Comparison of ENCODE assay signal across 2 cellular contexts in the genomic region with DNA sequence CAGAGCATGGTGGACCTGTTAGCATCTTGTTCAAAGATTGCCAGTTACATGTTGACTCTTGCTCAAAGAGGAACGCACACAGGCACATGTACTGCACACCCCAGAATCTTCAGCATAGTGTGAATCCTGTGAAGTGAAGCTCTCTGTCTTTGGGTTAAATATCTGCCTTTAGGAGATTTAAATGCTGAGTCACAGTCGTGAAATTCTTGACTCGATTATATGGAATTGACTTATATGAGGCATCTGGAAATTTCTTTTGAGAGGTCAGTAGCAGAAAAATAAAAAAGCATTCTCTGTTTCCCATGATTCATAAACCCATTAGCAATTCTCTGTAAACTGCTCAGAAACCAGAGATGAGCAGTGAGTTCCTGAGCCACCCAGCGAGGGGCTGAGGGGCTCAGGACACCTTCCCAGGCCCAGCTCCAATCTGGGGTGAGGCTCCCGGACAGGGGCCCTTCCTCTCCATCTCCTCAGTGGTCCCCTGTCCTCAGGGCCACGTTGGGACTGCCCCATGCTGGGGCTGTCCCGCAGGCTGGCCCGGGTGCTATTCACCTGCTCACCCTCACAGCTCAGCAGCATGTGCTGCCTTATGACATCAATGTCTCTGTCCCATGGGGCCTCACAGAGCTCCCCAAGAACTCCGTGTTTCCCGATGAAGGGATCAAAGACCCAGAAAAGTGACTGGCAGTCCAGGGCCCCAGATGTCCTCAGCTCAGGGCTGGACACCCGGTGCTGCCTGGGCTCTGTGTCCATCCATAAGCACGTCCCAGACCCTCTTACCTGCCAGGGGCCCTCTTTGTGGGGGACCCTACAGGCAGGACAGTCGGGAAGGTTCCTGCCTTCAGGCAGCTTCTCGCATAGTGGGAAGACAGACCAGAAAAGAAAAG.
TF ChIP-seq lines count a peak whose summit lies in the region.

No MANE protein-coding gene starts in this region.

TF ChIP-seq in HepG2, 621 proteins besides CTCF, POLR2A, EP300 and RAD21:
- TF ChIP-seq ZNF773 (CRISPR knock-in tag; IDR thresholded peaks at IDR 0.05; ENCODE audit: borderline replicate concordance): no peak
- peak; percentile 80 for TF ChIP-seq NFE2L2 (IDR thresholded peaks at IDR 0.05; ENCODE audit: low read length)

TF ChIP-seq in HEK293T, 16 proteins besides CTCF, POLR2A, EP300 and RAD21:
- TF ChIP-seq PKNOX1 (IDR thresholded peaks at IDR 0.05): no peak
- no peak for TF ChIP-seq HDGF (IDR thresholded peaks at IDR 0.05; ENCODE audit: borderline replicate concordance)
- no peak for TF ChIP-seq L3MBTL2 (conservative IDR thresholded peaks at IDR 0.05)
- no peak for TF ChIP-seq ELF4 (IDR thresholded peaks at IDR 0.05)
- TF ChIP-seq CTBP1 (IDR thresholded peaks at IDR 0.05; ENCODE audit: borderline replicate concordance): no peak
- TF ChIP-seq SP1 (IDR thresholded peaks at IDR 0.05): no peak
- no peak for TF ChIP-seq SUZ12 (IDR thresholded peaks at IDR 0.05)
- no peak for TF ChIP-seq TARDBP (IDR thresholded peaks at IDR 0.05)
- TF ChIP-seq LEF1 (IDR thresholded peaks at IDR 0.05; ENCODE audit: borderline replicate concordance): no peak
